8 cellular contexts compared by ENCODE assay signal in genomic region chr12:110661337-110661972, GRCh38. TPM values are rescaled to one million over a fixed set of nuclear protein-coding genes. Genes with fewer than 3 reads are reported as not detected.
DNase-seq lines count a peak whose midpoint lies in the region; ATAC-seq, FAIRE-seq and TF ChIP-seq lines count a peak whose summit lies in the region.

No MANE protein-coding gene starts in this region.

- TF ChIP-seq POLR2A in right lobe of liver (IDR thresholded peaks at IDR 0.05) (no peak), HepG2 (IDR thresholded peaks at IDR 0.05; ENCODE audit: insufficient read depth in 1 of 2, low read depth in 2 of 2, low read length in 2 of 2) (no peak)

- peak in 1 of 3 donors; percentile 30 for DNase-seq in right lobe of liver
- DNase-seq in HepG2 (ENCODE audit: low spot score) = no peak
- peak; percentile 44 for DNase-seq in activated CD8-positive, alpha-beta memory T cell treated with anti-CD3 and anti-CD28 coated beads, Interleukin-2, amount 50 U/mL, for 24 hours (ENCODE audit: extremely low read depth)
- DNase-seq in natural killer cell treated with Interleukin-12 subunit alpha and Interleukin-12 subunit beta and Interleukin-15 and Interleukin-18, amount 100 ng/mL, for 72 hours (ENCODE audit: low spot score) = peak; percentile 88
- no peak for DNase-seq in inferior parietal cortex (ENCODE audit: extremely low spot score)
- no peak for DNase-seq in HAP-1 (ENCODE audit: low spot score in 2 of 2)
- DNase-seq in SK-N-DZ (ENCODE audit: low spot score) = no peak

- H3K4me3 ChIP-seq in right lobe of liver (no peak overlapping the region), HepG2 (replicated peaks in 1 of 3; ENCODE audit: insufficient read depth in 1 of 3, low read depth in 2 of 3, low read length in 3 of 3) (no peak overlapping the region), HAP-1 (no peak overlapping the region)

- no peaks in the 10 kb centered on the region for H3K79me2 ChIP-seq in HepG2 (ENCODE audit: insufficient read depth, low read length)

- 33% methylated on average over 11 of the region's 23 CpGs for WGBS in right lobe of liver (ENCODE audit: insufficient coverage, low coverage, low lambda C conversion rate, missing lambda C conversion rate)
- WGBS in HepG2 (ENCODE audit: low lambda C conversion rate) = 58% methylated on average over 18 of the region's 23 CpGs

- no peaks in the 10 kb centered on the region for H3K9me3 ChIP-seq in right lobe of liver
- no peaks in the 10 kb centered on the region for H3K9me3 ChIP-seq in HepG2 (ENCODE audit: low read length)
- H3K9me3 ChIP-seq in HAP-1 = 0 out of 2 replicates have a peak, but pooled peaks cover 5% of the 10 kb centered on the region

- TF ChIP-seq EP300 in HepG2 (IDR thresholded peaks at IDR 0.05; ENCODE audit: low read depth in 2 of 2, low read length in 2 of 2) (no peak), HepG2 (CRISPR knock-in tag; IDR thresholded peaks at IDR 0.05; ENCODE audit: borderline replicate concordance) (no peak)

- FAIRE-seq in HepG2 (lab: Jason Lieb, UNC) = no peak

- ATAC-seq in right lobe of liver (peak; percentile 23 to 52 (median 44)), HepG2 (no peak), HG03196 (IDR thresholded peaks at IDR 0.05; ENCODE audit: unreplicated experiment) (peak; percentile 84)
- peak; percentile 92 for ATAC-seq in natural killer cell treated with Interleukin-12 subunit alpha and Interleukin-12 subunit beta and Interleukin-15 and Interleukin-18, amount 100 ng/mL, for 72 hours

- no peak for TF ChIP-seq RAD21 in HepG2 (CRISPR knock-in tag; IDR thresholded peaks at IDR 0.05)

- peak overlapping the region; percentile 89 to 96 for H3K27ac Mint-ChIP-seq in natural killer cell treated with Interleukin-12 subunit alpha and Interleukin-12 subunit beta and Interleukin-15 and Interleukin-18, amount 100 ng/mL, for 72 hours

- POLR2A ChIA-PET in HepG2 (lab: Yijun Ruan, JAX) = no interaction called here

- H3K9me3 Mint-ChIP-seq in natural killer cell treated with Interleukin-12 subunit alpha and Interleukin-12 subunit beta and Interleukin-15 and Interleukin-18, amount 100 ng/mL, for 72 hours = no peaks in the 10 kb centered on the region

- H3K36me3 ChIP-seq in right lobe of liver (no peaks in the 10 kb centered on the region), HepG2 (replicated peaks in 1 of 2; ENCODE audit: control insufficient read depth in 1 of 2, insufficient read depth in 2 of 2, low read length in 2 of 2) (no peaks in the 10 kb centered on the region), HAP-1 (replicated peaks) (no peaks in the 10 kb centered on the region)

- H3K4me3 Mint-ChIP-seq in natural killer cell treated with Interleukin-12 subunit alpha and Interleukin-12 subunit beta and Interleukin-15 and Interleukin-18, amount 100 ng/mL, for 72 hours = peak overlapping the region; percentile 89

- H3K27ac ChIP-seq in right lobe of liver = no peak overlapping the region
- H3K27ac ChIP-seq in HepG2 (ENCODE audit: extremely low read length, insufficient read depth, low read length) = no peak overlapping the region

- H2AFZ ChIP-seq in HepG2 (ENCODE audit: low read length) = no peak overlapping the region

- peaks cover 16% of the 10 kb centered on the region for H3K36me3 Mint-ChIP-seq in natural killer cell treated with Interleukin-12 subunit alpha and Interleukin-12 subunit beta and Interleukin-15 and Interleukin-18, amount 100 ng/mL, for 72 hours

- H3K27me3 Mint-ChIP-seq in natural killer cell treated with Interleukin-12 subunit alpha and Interleukin-12 subunit beta and Interleukin-15 and Interleukin-18, amount 100 ng/mL, for 72 hours = no peaks in the 10 kb centered on the region

- H3K4me2 ChIP-seq in HepG2 (ENCODE audit: low read depth, low read length) = no peak overlapping the region

- in situ Hi-C loops in HepG2 (cut with HindIII; ENCODE audit: extremely low pct_ligation_motif_present, low pct_unique_long_range_greater_than_20kb) = no loop called here
- in situ Hi-C loops in HAP-1 (cut with MboI; ENCODE audit: low sequenced_read_pairs) = no loop called here

- H3K27me3 ChIP-seq in right lobe of liver (no peaks in the 10 kb centered on the region), HepG2 (ENCODE audit: control insufficient read depth in 1 of 2, insufficient read depth in 2 of 2, low read length in 2 of 2) (no peaks in the 10 kb centered on the region; a peak in 1 of 5 replicates), HAP-1 (ENCODE audit: low read depth) (no peaks in the 10 kb centered on the region)

- intact Hi-C loops in right lobe of liver (cut with DNase I) = no loop called here
- intact Hi-C loops in HepG2 (cut with micrococcal nuclease; ENCODE audit: unreplicated experiment) = no loop called here

- TF ChIP-seq CTCF in right lobe of liver (IDR thresholded peaks at IDR 0.05) (no peak), HepG2 (CRISPR knock-in tag; IDR thresholded peaks at IDR 0.05) (no peak)

- H3K4me1 ChIP-seq in right lobe of liver = no peaks in the 10 kb centered on the region
- peaks cover 19% of the 10 kb centered on the region for H3K4me1 ChIP-seq in HepG2 (ENCODE audit: insufficient read depth, low read length)
- H3K4me1 ChIP-seq in HAP-1 = no peaks in the 10 kb centered on the region

- peaks cover 26 to 28% of the 10 kb centered on the region in 2 donors for H3K4me1 Mint-ChIP-seq in natural killer cell treated with Interleukin-12 subunit alpha and Interleukin-12 subunit beta and Interleukin-15 and Interleukin-18, amount 100 ng/mL, for 72 hours (ENCODE audit: low read depth in 2 of 2)

- no TSS peak for BruUV-seq in HepG2 (replicated peaks; lab: Mats Ljungman, UMichigan)

- CTCF ChIA-PET in HepG2 (lab: Yijun Ruan, JAX; ENCODE audit: low intra/inter-chr PET ratio, low total read pairs) = no interaction called here

- no peak overlapping the region for H3K9ac ChIP-seq in HepG2 (ENCODE audit: insufficient read depth, low read depth, low read length)

- H4K20me1 ChIP-seq in HepG2 (ENCODE audit: insufficient read depth, low read length) = no peaks in the 10 kb centered on the region

RNA-seq across cellular contexts. Expression of gene HVCN1, which starts 27.5 kb away (rescaled TPM):
- total RNA-seq in right lobe of liver (1 to 10 TPM in 5 of 6 experiments, under 1 TPM in 1; 0.55 to 2.4 (median 1.6) TPM), HepG2 (2016; rRNA removed; fragmentation: Illumina TruSeq; extraction: Trizol) (0.20 and 0.49 TPM in 2 replicates)
- total RNA-seq in HepG2 (2016; cell fraction: cytosol; rRNA removed; fragmentation: Illumina TruSeq; extraction: Trizol; ENCODE audit: low read depth) = not detected in 2 replicates
- 0.36 and 0.54 TPM in 2 replicates for total RNA-seq in HepG2 (2016; cell fraction: insoluble cytoplasmic fraction; rRNA removed; fragmentation: Illumina TruSeq; extraction: Trizol)
- 0.14 and 0.37 TPM in 2 replicates for total RNA-seq in HepG2 (2016; cell fraction: membrane; rRNA removed; fragmentation: Illumina TruSeq; extraction: Trizol)
- total RNA-seq in HepG2 (2016; cell fraction: nucleus; rRNA removed; fragmentation: Illumina TruSeq; extraction: Trizol) = 0.47 and 0.53 TPM in 2 replicates
- polyA plus RNA-seq in HepG2 (2011; rRNA removed) = 0.88 and 1.3 TPM in 2 replicates
- 0.59 and 0.87 TPM in 2 replicates for polyA plus RNA-seq in HepG2 (2011; cell fraction: cytosol; rRNA removed)
- polyA plus RNA-seq in HepG2 (2011; cell fraction: nucleus; rRNA removed) = 0.33 and 0.35 TPM in 2 replicates
- 0.47 and 0.50 TPM in 2 replicates for polyA plus RNA-seq in HepG2 (2012)
- polyA plus RNA-seq in HepG2 (2016; cell fraction: cytosol; fragmentation: Illumina TruSeq; extraction: Trizol; ENCODE audit: low read depth) = 0.16 and 0.32 TPM in 2 replicates
- 0.36 and 0.67 TPM in 2 replicates for polyA plus RNA-seq in HepG2 (2016; cell fraction: insoluble cytoplasmic fraction; fragmentation: Illumina TruSeq; extraction: Trizol; ENCODE audit: low read depth)
- 0.29 TPM in 1 of 2 replicates, not detected in the other for polyA plus RNA-seq in HepG2 (2016; cell fraction: membrane; fragmentation: Illumina TruSeq; extraction: Trizol; ENCODE audit: low read depth)
- polyA plus RNA-seq in HepG2 (2016; cell fraction: nucleus; fragmentation: Illumina TruSeq; extraction: Trizol; ENCODE audit: insufficient read depth, low read depth) = 0.49 and 0.82 TPM in 2 replicates
- polyA minus RNA-seq in HepG2 (2011; rRNA and poly(A)+ RNA removed; ENCODE audit: low replicate concordance) = 0.16 and 0.64 TPM in 2 replicates
- polyA minus RNA-seq in HepG2 (2011; cell fraction: cytosol; rRNA and poly(A)+ RNA removed) = not detected in 2 replicates
- 0.50 TPM in 1 of 2 replicates, not detected in the other for polyA minus RNA-seq in HepG2 (2011; cell fraction: nucleus; rRNA and poly(A)+ RNA removed)
- total RNA-seq in natural killer cell treated with Interleukin-12 subunit alpha and Interleukin-12 subunit beta and Interleukin-15 and Interleukin-18, amount 100 ng/mL, for 72 hours = 1 to 10 TPM in 1 of 2 donors, under 1 TPM in 1; 1.00 to 3.3 TPM
- polyA plus RNA-seq in SK-N-DZ (2014; cell fraction: cytosol; rRNA removed) = 3.1 and 4.6 TPM in 2 replicates
- 2.0 and 2.1 TPM in 2 replicates for polyA plus RNA-seq in SK-N-DZ (2014; cell fraction: nucleus; rRNA removed)

RNA-seq across cellular contexts. Expression of gene TCTN1, which starts 47.5 kb away (rescaled TPM):
- 10 to 100 TPM in 4 of 6 experiments, 1 to 10 TPM in 2; 9.6 to 17.0 (median 10.8) TPM for total RNA-seq in right lobe of liver
- 8.9 and 16.0 TPM in 2 replicates for total RNA-seq in HepG2 (2016; rRNA removed; fragmentation: Illumina TruSeq; extraction: Trizol)
- 9.2 and 12.3 TPM in 2 replicates for total RNA-seq in HepG2 (2016; cell fraction: cytosol; rRNA removed; fragmentation: Illumina TruSeq; extraction: Trizol; ENCODE audit: low read depth)
- 6.9 and 17.5 TPM in 2 replicates for total RNA-seq in HepG2 (2016; cell fraction: insoluble cytoplasmic fraction; rRNA removed; fragmentation: Illumina TruSeq; extraction: Trizol)
- 15.4 and 17.4 TPM in 2 replicates for total RNA-seq in HepG2 (2016; cell fraction: membrane; rRNA removed; fragmentation: Illumina TruSeq; extraction: Trizol)
- 22.8 and 24.9 TPM in 2 replicates for total RNA-seq in HepG2 (2016; cell fraction: nucleus; rRNA removed; fragmentation: Illumina TruSeq; extraction: Trizol)
- 13.3 and 13.6 TPM in 2 replicates for polyA plus RNA-seq in HepG2 (2011; rRNA removed)
- 6.7 and 7.7 TPM in 2 replicates for polyA plus RNA-seq in HepG2 (2011; cell fraction: cytosol; rRNA removed)
- polyA plus RNA-seq in HepG2 (2011; cell fraction: nucleus; rRNA removed) = 23.4 and 26.4 TPM in 2 replicates
- 9.0 and 11.5 TPM in 2 replicates for polyA plus RNA-seq in HepG2 (2012)
- 9.0 and 13.4 TPM in 2 replicates for polyA plus RNA-seq in HepG2 (2016; cell fraction: cytosol; fragmentation: Illumina TruSeq; extraction: Trizol; ENCODE audit: low read depth)
- 7.3 and 7.9 TPM in 2 replicates for polyA plus RNA-seq in HepG2 (2016; cell fraction: insoluble cytoplasmic fraction; fragmentation: Illumina TruSeq; extraction: Trizol; ENCODE audit: low read depth)
- 14.0 and 14.1 TPM in 2 replicates for polyA plus RNA-seq in HepG2 (2016; cell fraction: membrane; fragmentation: Illumina TruSeq; extraction: Trizol; ENCODE audit: low read depth)
- 38.7 and 42.7 TPM in 2 replicates for polyA plus RNA-seq in HepG2 (2016; cell fraction: nucleus; fragmentation: Illumina TruSeq; extraction: Trizol; ENCODE audit: insufficient read depth, low read depth)
- polyA minus RNA-seq in HepG2 (2011; rRNA and poly(A)+ RNA removed; ENCODE audit: low replicate concordance) = 15.1 and 25.2 TPM in 2 replicates
- polyA minus RNA-seq in HepG2 (2011; cell fraction: cytosol; rRNA and poly(A)+ RNA removed) = 3.6 and 5.3 TPM in 2 replicates
- polyA minus RNA-seq in HepG2 (2011; cell fraction: nucleus; rRNA and poly(A)+ RNA removed) = 13.9 and 19.4 TPM in 2 replicates
- total RNA-seq in natural killer cell treated with Interleukin-12 subunit alpha and Interleukin-12 subunit beta and Interleukin-15 and Interleukin-18, amount 100 ng/mL, for 72 hours = 1 to 10 TPM; 5.0 to 8.9 TPM
- 39.6 and 51.3 TPM in 2 replicates for polyA plus RNA-seq in SK-N-DZ (2014; cell fraction: cytosol; rRNA removed)
- polyA plus RNA-seq in SK-N-DZ (2014; cell fraction: nucleus; rRNA removed) = 83.2 and 117 TPM in 2 replicates

Comparison
In these comparisons a context has a peak if more than half of its experiments do, and no peak if none do; other contexts are left out.
1. DNase-seq: peak in activated CD8-positive, alpha-beta memory T cell treated with anti-CD3 and anti-CD28 coated beads, Interleukin-2, amount 50 U/mL, for 24 hours (single experiment) and natural killer cell treated with Interleukin-12 subunit alpha and Interleukin-12 subunit beta and Interleukin-15 and Interleukin-18, amount 100 ng/mL, for 72 hours (single experiment); none in HepG2 (single experiment), inferior parietal cortex (single experiment), HAP-1 (0 of 2) and SK-N-DZ (single experiment).